ENCODE assay signal across 10 cellular contexts in the genomic region with DNA sequence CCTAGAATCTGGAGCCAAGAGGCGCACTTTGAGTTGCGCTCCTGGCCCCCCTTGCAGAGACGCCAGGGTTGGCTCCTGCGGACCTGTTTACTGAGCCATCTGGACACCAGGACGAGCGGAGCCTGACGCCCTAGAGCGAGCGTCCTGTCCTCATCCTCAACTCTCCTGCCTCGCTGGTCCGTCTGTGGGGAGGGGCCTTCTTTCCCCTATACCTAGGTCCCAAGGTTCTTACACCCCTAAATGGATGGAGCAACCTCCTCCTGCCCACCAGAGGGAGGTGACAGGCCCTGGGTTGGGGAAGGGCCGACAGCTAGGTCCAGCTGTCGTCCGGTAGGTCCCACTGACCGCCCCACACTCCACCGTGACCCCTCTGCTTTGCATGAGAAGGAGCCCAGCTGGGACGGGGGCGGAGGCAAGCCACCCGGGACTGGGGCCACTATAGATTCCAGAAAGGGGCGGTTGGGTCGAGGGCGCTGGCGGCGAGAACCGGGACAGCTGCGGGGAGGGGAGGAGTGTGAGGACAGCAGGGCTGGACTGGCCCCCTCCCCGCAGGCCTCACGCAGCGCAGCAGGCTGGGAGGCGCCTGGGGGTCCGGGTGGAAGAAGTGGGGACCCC. TPM values are rescaled to one million over a fixed set of nuclear protein-coding genes. Genes with fewer than 3 reads are reported as not detected.
DNase-seq lines count a peak whose midpoint lies in the region; ATAC-seq and TF ChIP-seq lines count a peak whose summit lies in the region.
"Had no signal": no experiment of that assay in that cellular context is flagged by ENCODE, and none has a peak within 500 bp of the region (broad histone marks: within the 10 kb centered on the region; RNA-seq: fewer than 3 reads in every experiment).

No MANE protein-coding gene starts in this region.

- no peak overlapping the region for H3K27ac ChIP-seq in colonic mucosa

- no peak overlapping the region for H3K9ac ChIP-seq in colonic mucosa (ENCODE audit: low read depth in 2 of 2, low read length in 2 of 2)

- H3K36me3 ChIP-seq in colonic mucosa = no peaks in the 10 kb centered on the region

- no peaks in the 10 kb centered on the region for H3K36me3 Mint-ChIP-seq in activated naive CD4-positive, alpha-beta T cell treated with anti-CD3 and anti-CD28 coated beads, Interleukin-2, amount 10 ng/mL, durations not matched to agents 7 days and 5 days
- no peaks in the 10 kb centered on the region for H3K36me3 Mint-ChIP-seq in activated T-cell treated with anti-CD3 and anti-CD28 coated beads, Interleukin-2, amount 50 U/mL, for 4 hours (ENCODE audit: insufficient read depth)

- H3K9me3 Mint-ChIP-seq in activated naive CD4-positive, alpha-beta T cell treated with anti-CD3 and anti-CD28 coated beads, Interleukin-2, amount 10 ng/mL, durations not matched to agents 7 days and 5 days = no peaks in the 10 kb centered on the region
- no peaks in the 10 kb centered on the region for H3K9me3 Mint-ChIP-seq in activated T-cell treated with anti-CD3 and anti-CD28 coated beads, Interleukin-2, amount 50 U/mL, for 4 hours
- no peaks in the 10 kb centered on the region for H3K9me3 Mint-ChIP-seq in stimulated activated naive CD8-positive, alpha-beta T cell treated with anti-CD3 and anti-CD28 coated beads, Interleukin-15, amount 100 ng/mL, for 72 hours

- CTCF ChIA-PET in activated naive CD4-positive, alpha-beta T cell treated with anti-CD3 and anti-CD28 coated beads, Interleukin-2, amount 10 ng/mL, durations not matched to agents 7 days and 5 days (lab: Charles Lee) = interaction anchor here (1.5 to 1.7 kb wide), 2 partner anchors 113 to 308 kb away, joined by 4 read pairs; no protein-coding TSS in a partner anchor

- H3K27ac Mint-ChIP-seq in activated naive CD4-positive, alpha-beta T cell treated with anti-CD3 and anti-CD28 coated beads, Interleukin-2, amount 10 ng/mL, durations not matched to agents 7 days and 5 days = peak overlapping the region; percentile 6
- no peak overlapping the region for H3K27ac Mint-ChIP-seq in stimulated activated naive CD8-positive, alpha-beta T cell treated with anti-CD3 and anti-CD28 coated beads, Interleukin-15, amount 100 ng/mL, for 72 hours

- H3K27me3 ChIP-seq in colonic mucosa = peaks cover 99% of the 10 kb centered on the region

- peak overlapping the region; percentile 14 for H3K4me3 Mint-ChIP-seq in activated naive CD4-positive, alpha-beta T cell treated with anti-CD3 and anti-CD28 coated beads, Interleukin-2, amount 10 ng/mL, durations not matched to agents 7 days and 5 days
- peak overlapping the region; percentile 14 for H3K4me3 Mint-ChIP-seq in activated T-cell treated with anti-CD3 and anti-CD28 coated beads, Interleukin-2, amount 50 U/mL, for 4 hours
- H3K4me3 Mint-ChIP-seq in stimulated activated naive CD8-positive, alpha-beta T cell treated with anti-CD3 and anti-CD28 coated beads, Interleukin-15, amount 100 ng/mL, for 72 hours = peak overlapping the region; percentile 75 to 82

- no peak for ATAC-seq in activated T-cell treated with anti-CD3 and anti-CD28 coated beads, Interleukin-2, amount 50 U/mL, for 4 hours
- no peak for ATAC-seq in stimulated activated naive CD8-positive, alpha-beta T cell treated with anti-CD3 and anti-CD28 coated beads, Interleukin-15, amount 100 ng/mL, for 72 hours

- H3K4me1 Mint-ChIP-seq in activated naive CD4-positive, alpha-beta T cell treated with anti-CD3 and anti-CD28 coated beads, Interleukin-2, amount 10 ng/mL, durations not matched to agents 7 days and 5 days = peaks cover 60% of the 10 kb centered on the region
- peaks cover 62% of the 10 kb centered on the region for H3K4me1 Mint-ChIP-seq in activated T-cell treated with anti-CD3 and anti-CD28 coated beads, Interleukin-2, amount 50 U/mL, for 4 hours (ENCODE audit: low read depth)
- peaks cover 82% of the 10 kb centered on the region for H3K4me1 Mint-ChIP-seq in stimulated activated naive CD8-positive, alpha-beta T cell treated with anti-CD3 and anti-CD28 coated beads, Interleukin-15, amount 100 ng/mL, for 72 hours

- intact Hi-C loops in colonic mucosa (cut with DNase I) = no loop called here

- TF ChIP-seq CTCF in colonic mucosa (IDR thresholded peaks at IDR 0.05) = no peak

- no peak for DNase-seq in activated naive CD4-positive, alpha-beta T cell treated with anti-CD3 and anti-CD28 coated beads, Interleukin-2, amount 10 ng/mL, durations not matched to agents 7 days and 5 days
- DNase-seq in activated naive CD4-positive, alpha-beta T cell treated with Interleukin-2 at 50 U/mL for 16 hours = no peak
- no peak for DNase-seq in activated T-cell treated with anti-CD3 and anti-CD28 coated beads, Interleukin-2, amount 50 U/mL, for 4 hours
- DNase-seq in islet precursor cell (peak; percentile 71), SHP77 (lab: John Stamatoyannopoulos, UW) (no peak), colonic mucosa (no peak), NCI-H510A treated with DMSO at 0.1 percent for 48 hours (lab: John Stamatoyannopoulos, UW) (no peak)
- DNase-seq in stimulated activated naive CD8-positive, alpha-beta T cell treated with anti-CD3 and anti-CD28 coated beads, Interleukin-15, amount 100 ng/mL, for 72 hours = no peak

- H3K27me3 Mint-ChIP-seq in activated naive CD4-positive, alpha-beta T cell treated with anti-CD3 and anti-CD28 coated beads, Interleukin-2, amount 10 ng/mL, durations not matched to agents 7 days and 5 days = peaks cover 100% of the 10 kb centered on the region
- H3K27me3 Mint-ChIP-seq in activated T-cell treated with anti-CD3 and anti-CD28 coated beads, Interleukin-2, amount 50 U/mL, for 4 hours (ENCODE audit: low read depth) = peaks cover 93% of the 10 kb centered on the region
- H3K27me3 Mint-ChIP-seq in stimulated activated naive CD8-positive, alpha-beta T cell treated with anti-CD3 and anti-CD28 coated beads, Interleukin-15, amount 100 ng/mL, for 72 hours = peaks cover 100% of the 10 kb centered on the region

- H3K4me1 ChIP-seq in colonic mucosa = peaks cover 48% of the 10 kb centered on the region

- H3K9me3 ChIP-seq in colonic mucosa = no peaks in the 10 kb centered on the region

- no peak overlapping the region for H3K4me3 ChIP-seq in colonic mucosa

RNA-seq across cellular contexts. Expression of gene LHX1, which starts 3.0 kb away (rescaled TPM):
- not detected for total RNA-seq in activated T-cell treated with anti-CD3 and anti-CD28 coated beads, Interleukin-2, amount 50 U/mL, for 4 hours
- not detected for total RNA-seq in colonic mucosa
- total RNA-seq: bronchial epithelial cell, lower leg skin had no signal

RNA-seq across cellular contexts. Expression of gene AATF, which starts 14.5 kb away (rescaled TPM):
- total RNA-seq in activated T-cell treated with anti-CD3 and anti-CD28 coated beads, Interleukin-2, amount 50 U/mL, for 4 hours = 100 to 1,000 TPM; 159 to 191 (median 177) TPM
- total RNA-seq in colonic mucosa = 10 to 100 TPM; 30.0 to 54.8 TPM

Comparison
In these comparisons a context has a peak if more than half of its experiments do, and no peak if none do; other contexts are left out.
1. H3K4me3 Mint-ChIP-seq: peak in every context shown above with its lines; median percentile 78 in stimulated activated naive CD8-positive, alpha-beta T cell treated with anti-CD3 and anti-CD28 coated beads, Interleukin-15, amount 100 ng/mL, for 72 hours; 14 in activated naive CD4-positive, alpha-beta T cell treated with anti-CD3 and anti-CD28 coated beads, Interleukin-2, amount 10 ng/mL, durations not matched to agents 7 days and 5 days; 14 in activated T-cell treated with anti-CD3 and anti-CD28 coated beads, Interleukin-2, amount 50 U/mL, for 4 hours.